8 cellular contexts compared by ENCODE assay signal in genomic region chr18:12679183-12679786, GRCh38. TPM values are rescaled to one million over a fixed set of nuclear protein-coding genes. Genes with fewer than 3 reads are reported as not detected.
A peak's percentile ranks its signal among the peaks of the same experiment; 100 is the strongest.
DNase-seq lines count a peak whose midpoint lies in the region; ATAC-seq, FAIRE-seq and TF ChIP-seq lines count a peak whose summit lies in the region.

No MANE protein-coding gene starts in this region.

- no peak overlapping the region for H2AFZ ChIP-seq in HepG2 (ENCODE audit: low read length)

- CTCF ChIA-PET in HepG2 (lab: Yijun Ruan, JAX; ENCODE audit: low intra/inter-chr PET ratio, low total read pairs) = no interaction called here

- H3K36me3 Mint-ChIP-seq in central memory CD8-positive, alpha-beta T cell (ENCODE audit: insufficient read depth) = peaks cover 34% of the 10 kb centered on the region

- H3K9me3 ChIP-seq in liver (ENCODE audit: control insufficient read depth in 4 of 4, low read length in 3 of 4) (no peaks in the 10 kb centered on the region), HepG2 (ENCODE audit: low read length) (no peaks in the 10 kb centered on the region), vagina (no peaks in the 10 kb centered on the region)

- no peak overlapping the region for H3K4ac ChIP-seq in mesendoderm (ENCODE audit: low read depth, low read length)

- TF ChIP-seq EP300 in HepG2 (IDR thresholded peaks at IDR 0.05; ENCODE audit: low read depth in 2 of 2, low read length in 2 of 2) = no peak
- no peak for TF ChIP-seq EP300 in HepG2 (CRISPR knock-in tag; IDR thresholded peaks at IDR 0.05; ENCODE audit: borderline replicate concordance)

- H4K20me1 ChIP-seq in HepG2 (ENCODE audit: insufficient read depth, low read length) = no peaks in the 10 kb centered on the region

- H2BK5ac ChIP-seq in mesendoderm (ENCODE audit: low read length) = no peak overlapping the region

- no peaks in the 10 kb centered on the region for H3K79me1 ChIP-seq in mesendoderm (ENCODE audit: low read length)

- H2BK120ac ChIP-seq in mesendoderm (ENCODE audit: low read depth, low read length) = no peak overlapping the region

- WGBS in liver = 71% methylated on average over 8 of the region's 8 CpGs
- 88% methylated on average over 8 of the region's 8 CpGs for WGBS in HepG2 (ENCODE audit: low lambda C conversion rate)
- no CpG with 5 or more reads among the region's 8 CpGs for WGBS in mesendoderm (ENCODE audit: extremely low coverage, insufficient coverage, low lambda C conversion rate)

- no peak overlapping the region for H3K4me2 ChIP-seq in HepG2 (ENCODE audit: low read depth, low read length)
- no peak overlapping the region for H3K4me2 ChIP-seq in mesendoderm (ENCODE audit: low read length)

- TF ChIP-seq CTCF in liver (IDR thresholded peaks at IDR 0.05; ENCODE audit: low read depth, low read length, missing input control) (no peak), HepG2 (CRISPR knock-in tag; IDR thresholded peaks at IDR 0.05) (no peak), vagina (IDR thresholded peaks at IDR 0.05) (no peak)

- H4K5ac ChIP-seq in mesendoderm (ENCODE audit: low read length) = no peak overlapping the region

- H3K9ac ChIP-seq in liver (ENCODE audit: low read depth in 1 of 2, low read length in 2 of 2) (peak overlapping the region in 1 of 2 donors; percentile 71), HepG2 (ENCODE audit: insufficient read depth, low read depth, low read length) (no peak overlapping the region), mesendoderm (ENCODE audit: low read length) (no peak overlapping the region)

- in situ Hi-C loops in HepG2 (cut with HindIII; ENCODE audit: extremely low pct_ligation_motif_present, low pct_unique_long_range_greater_than_20kb) = no loop called here

- no peak overlapping the region for H3K56ac ChIP-seq in mesendoderm (ENCODE audit: low read length)

- POLR2A ChIA-PET in HepG2 (lab: Yijun Ruan, JAX) = no interaction called here

- no peak for ATAC-seq in HepG2
- ATAC-seq in central memory CD8-positive, alpha-beta T cell (replicated peaks; ENCODE audit: extremely low read depth, poor library complexity, severe bottlenecking) = no peak

- H3K79me2 ChIP-seq in HepG2 (ENCODE audit: insufficient read depth, low read length) (no peaks in the 10 kb centered on the region), mesendoderm (ENCODE audit: control insufficient read depth, insufficient read depth, low read length) (no peaks in the 10 kb centered on the region)

- no peaks in the 10 kb centered on the region for H3K9me3 Mint-ChIP-seq in central memory CD8-positive, alpha-beta T cell

- H3K18ac ChIP-seq in mesendoderm (ENCODE audit: low read length) = no peak overlapping the region

- H2AK5ac ChIP-seq in mesendoderm (ENCODE audit: low read length) = no peak overlapping the region

- H3K27ac ChIP-seq in liver (ENCODE audit: low read depth in 1 of 2, low read length in 2 of 2) = peak overlapping the region; percentile 71 to 79
- H3K27ac ChIP-seq in HepG2 (ENCODE audit: extremely low read length, insufficient read depth, low read length) = no peak overlapping the region
- H3K27ac ChIP-seq in mesendoderm (ENCODE audit: low read depth, low read length) = no peak overlapping the region
- H3K27ac ChIP-seq in vagina = peak overlapping the region; percentile 63

- no peak for DNase-seq in HepG2 (ENCODE audit: low spot score)
- no peak for DNase-seq in central memory CD8-positive, alpha-beta T cell (ENCODE audit: low spot score in 2 of 2)
- DNase-seq in mesendoderm = peak; percentile 11
- DNase-seq in vagina (ENCODE audit: extremely low spot score in 2 of 2) = no peak
- DNase-seq in epidermal melanocyte (ENCODE audit: insufficient read length, low spot score) = no peak
- DNase-seq in NCI-H1092 (lab: John Stamatoyannopoulos, UW) = no peak
- DNase-seq in NCI-H446 treated with DMSO at 0.1 percent for 48 hours (lab: John Stamatoyannopoulos, UW) = no peak

- H3K4me1 ChIP-seq in liver (ENCODE audit: control insufficient read depth in 4 of 4, insufficient read depth in 4 of 4, low read length in 3 of 4) = no peaks in the 10 kb centered on the region
- no peaks in the 10 kb centered on the region for H3K4me1 ChIP-seq in HepG2 (ENCODE audit: insufficient read depth, low read length)
- H3K4me1 ChIP-seq in mesendoderm (ENCODE audit: control insufficient read depth, low read depth, low read length) = no peaks in the 10 kb centered on the region
- H3K4me1 ChIP-seq in vagina = no peaks in the 10 kb centered on the region

- no peaks in the 10 kb centered on the region for H3K27me3 Mint-ChIP-seq in central memory CD8-positive, alpha-beta T cell

- H3K4me3 ChIP-seq in liver (ENCODE audit: low read depth in 1 of 3, low read length in 3 of 3) = no peak overlapping the region
- H3K4me3 ChIP-seq in HepG2 (replicated peaks in 1 of 3; ENCODE audit: insufficient read depth in 1 of 3, low read depth in 2 of 3, low read length in 3 of 3) = no peak overlapping the region
- H3K4me3 ChIP-seq in mesendoderm (ENCODE audit: low read length) = no peak overlapping the region
- peak overlapping the region; percentile 17 to 20 for H3K4me3 ChIP-seq in vagina

- no peak for TF ChIP-seq POLR2A in HepG2 (IDR thresholded peaks at IDR 0.05; ENCODE audit: insufficient read depth in 1 of 2, low read depth in 2 of 2, low read length in 2 of 2)
- peak in 1 of 2 donors; percentile 36 for TF ChIP-seq POLR2A in vagina (IDR thresholded peaks at IDR 0.05)

- FAIRE-seq in HepG2 (lab: Jason Lieb, UNC) = no peak

- intact Hi-C loops in HepG2 (cut with micrococcal nuclease; ENCODE audit: unreplicated experiment) = no loop called here
- intact Hi-C loops in vagina (cut with DNase I) = no loop called here

- H3K36me3 ChIP-seq in liver (ENCODE audit: control insufficient read depth in 4 of 4, insufficient read depth in 3 of 4, low read depth in 1 of 4, low read length in 3 of 4) = peaks cover 1 to 14% (median 10%) of the 10 kb centered on the region in 4 donors
- H3K36me3 ChIP-seq in HepG2 (replicated peaks in 1 of 2; ENCODE audit: control insufficient read depth in 1 of 2, insufficient read depth in 2 of 2, low read length in 2 of 2) = peaks cover 10 to 29% of the 10 kb centered on the region in 2 experiments
- peaks cover 3% of the 10 kb centered on the region for H3K36me3 ChIP-seq in mesendoderm (ENCODE audit: control insufficient read depth, insufficient read depth, low read length)
- peaks cover 0 to 17% of the 10 kb centered on the region in 2 donors for H3K36me3 ChIP-seq in vagina

- no peak overlapping the region for H4K8ac ChIP-seq in mesendoderm (ENCODE audit: low read depth, low read length)

- no peaks in the 10 kb centered on the region for H3K4me1 Mint-ChIP-seq in central memory CD8-positive, alpha-beta T cell

- no peaks in the 10 kb centered on the region for H3K27me3 ChIP-seq in liver (ENCODE audit: control insufficient read depth in 4 of 4, insufficient read depth in 4 of 4, low read length in 3 of 4)
- no peaks in the 10 kb centered on the region for H3K27me3 ChIP-seq in HepG2 (ENCODE audit: control insufficient read depth in 1 of 2, insufficient read depth in 2 of 2, low read length in 2 of 2)
- no peaks in the 10 kb centered on the region for H3K27me3 ChIP-seq in mesendoderm (ENCODE audit: insufficient read depth, low read length, poor library complexity)
- H3K27me3 ChIP-seq in vagina = no peaks in the 10 kb centered on the region

- no peak overlapping the region for H3K4me3 Mint-ChIP-seq in central memory CD8-positive, alpha-beta T cell

- H3K27ac Mint-ChIP-seq in central memory CD8-positive, alpha-beta T cell (ENCODE audit: low read depth) = peak overlapping the region; percentile 14

- TF ChIP-seq RAD21 in liver (IDR thresholded peaks at IDR 0.05) (no peak), HepG2 (CRISPR knock-in tag; IDR thresholded peaks at IDR 0.05) (no peak)

- no TSS peak for BruUV-seq in HepG2 (replicated peaks; lab: Mats Ljungman, UMichigan)

- H2BK15ac ChIP-seq in mesendoderm (replicated peaks; ENCODE audit: low read depth) = no peak overlapping the region

- H3K23ac ChIP-seq in mesendoderm (ENCODE audit: low read length) = no peak overlapping the region

RNA-seq across cellular contexts. Expression of gene SPIRE1, which starts 21.4 kb away (rescaled TPM):
- total RNA-seq in liver = 1 to 10 TPM; 2.9 to 3.4 TPM
- 1 to 10 TPM in 1 of 2 donors, under 1 TPM in 1; 0.29 to 5.7 TPM for polyA plus RNA-seq in liver
- 21.3 and 28.1 TPM in 2 replicates for total RNA-seq in HepG2 (2016; rRNA removed; fragmentation: Illumina TruSeq; extraction: Trizol)
- 6.0 and 6.9 TPM in 2 replicates for total RNA-seq in HepG2 (2016; cell fraction: cytosol; rRNA removed; fragmentation: Illumina TruSeq; extraction: Trizol; ENCODE audit: low read depth)
- 22.4 and 29.7 TPM in 2 replicates for total RNA-seq in HepG2 (2016; cell fraction: insoluble cytoplasmic fraction; rRNA removed; fragmentation: Illumina TruSeq; extraction: Trizol)
- 15.7 and 18.0 TPM in 2 replicates for total RNA-seq in HepG2 (2016; cell fraction: membrane; rRNA removed; fragmentation: Illumina TruSeq; extraction: Trizol)
- total RNA-seq in HepG2 (2016; cell fraction: nucleus; rRNA removed; fragmentation: Illumina TruSeq; extraction: Trizol) = 19.0 and 22.0 TPM in 2 replicates
- polyA plus RNA-seq in HepG2 (2011; rRNA removed) = 9.9 and 10.1 TPM in 2 replicates
- 6.6 and 8.9 TPM in 2 replicates for polyA plus RNA-seq in HepG2 (2011; cell fraction: cytosol; rRNA removed)
- 6.8 and 7.4 TPM in 2 replicates for polyA plus RNA-seq in HepG2 (2011; cell fraction: nucleus; rRNA removed)
- 8.4 and 12.6 TPM in 2 replicates for polyA plus RNA-seq in HepG2 (2012)
- polyA plus RNA-seq in HepG2 (2016; cell fraction: cytosol; fragmentation: Illumina TruSeq; extraction: Trizol; ENCODE audit: low read depth) = 1.8 and 2.3 TPM in 2 replicates
- 19.3 and 20.2 TPM in 2 replicates for polyA plus RNA-seq in HepG2 (2016; cell fraction: insoluble cytoplasmic fraction; fragmentation: Illumina TruSeq; extraction: Trizol; ENCODE audit: low read depth)
- polyA plus RNA-seq in HepG2 (2016; cell fraction: membrane; fragmentation: Illumina TruSeq; extraction: Trizol; ENCODE audit: low read depth) = 6.7 and 7.2 TPM in 2 replicates
- polyA plus RNA-seq in HepG2 (2016; cell fraction: nucleus; fragmentation: Illumina TruSeq; extraction: Trizol; ENCODE audit: insufficient read depth, low read depth) = 28.6 and 33.9 TPM in 2 replicates
- 14.8 and 27.8 TPM in 2 replicates for polyA minus RNA-seq in HepG2 (2011; rRNA and poly(A)+ RNA removed; ENCODE audit: low replicate concordance)
- polyA minus RNA-seq in HepG2 (2011; cell fraction: cytosol; rRNA and poly(A)+ RNA removed) = 13.6 and 18.8 TPM in 2 replicates
- polyA minus RNA-seq in HepG2 (2011; cell fraction: nucleus; rRNA and poly(A)+ RNA removed) = 14.2 and 17.7 TPM in 2 replicates
- 10.2 TPM for polyA plus RNA-seq in mesendoderm (2013, experiment 1 of 2)
- 9.7 TPM for polyA plus RNA-seq in mesendoderm (2013, experiment 2 of 2)
- 15.7 TPM for total RNA-seq in vagina

RNA-seq across cellular contexts. Expression of gene CEP76, which starts 23.2 kb away (rescaled TPM):
- total RNA-seq in liver (10 to 100 TPM in 1 of 2 donors, 1 to 10 TPM in 1; 6.4 to 11.8 TPM), HepG2 (2016; rRNA removed; fragmentation: Illumina TruSeq; extraction: Trizol) (15.1 and 19.4 TPM in 2 replicates), vagina (8.6 TPM)
- polyA plus RNA-seq in liver (1 to 10 TPM; 1.3 to 2.1 TPM), HepG2 (2011; rRNA removed) (10.9 and 13.9 TPM in 2 replicates)
- total RNA-seq in HepG2 (2016; cell fraction: cytosol; rRNA removed; fragmentation: Illumina TruSeq; extraction: Trizol; ENCODE audit: low read depth) = 4.2 and 4.9 TPM in 2 replicates
- 15.4 and 19.7 TPM in 2 replicates for total RNA-seq in HepG2 (2016; cell fraction: insoluble cytoplasmic fraction; rRNA removed; fragmentation: Illumina TruSeq; extraction: Trizol)
- 6.6 and 7.0 TPM in 2 replicates for total RNA-seq in HepG2 (2016; cell fraction: membrane; rRNA removed; fragmentation: Illumina TruSeq; extraction: Trizol)
- total RNA-seq in HepG2 (2016; cell fraction: nucleus; rRNA removed; fragmentation: Illumina TruSeq; extraction: Trizol) = 12.6 and 15.6 TPM in 2 replicates
- 7.8 and 7.9 TPM in 2 replicates for polyA plus RNA-seq in HepG2 (2011; cell fraction: cytosol; rRNA removed)
- polyA plus RNA-seq in HepG2 (2011; cell fraction: nucleus; rRNA removed) = 9.8 and 11.9 TPM in 2 replicates
- polyA plus RNA-seq in HepG2 (2012) = 8.9 TPM in 2 replicates
- 1.2 and 1.3 TPM in 2 replicates for polyA plus RNA-seq in HepG2 (2016; cell fraction: cytosol; fragmentation: Illumina TruSeq; extraction: Trizol; ENCODE audit: low read depth)
- polyA plus RNA-seq in HepG2 (2016; cell fraction: insoluble cytoplasmic fraction; fragmentation: Illumina TruSeq; extraction: Trizol; ENCODE audit: low read depth) = 13.3 and 15.0 TPM in 2 replicates
- polyA plus RNA-seq in HepG2 (2016; cell fraction: membrane; fragmentation: Illumina TruSeq; extraction: Trizol; ENCODE audit: low read depth) = 1.8 TPM in 2 replicates
- 13.9 and 14.0 TPM in 2 replicates for polyA plus RNA-seq in HepG2 (2016; cell fraction: nucleus; fragmentation: Illumina TruSeq; extraction: Trizol; ENCODE audit: insufficient read depth, low read depth)
- 6.2 and 7.1 TPM in 2 replicates for polyA minus RNA-seq in HepG2 (2011; rRNA and poly(A)+ RNA removed; ENCODE audit: low replicate concordance)
- 8.8 and 9.5 TPM in 2 replicates for polyA minus RNA-seq in HepG2 (2011; cell fraction: cytosol; rRNA and poly(A)+ RNA removed)
- polyA minus RNA-seq in HepG2 (2011; cell fraction: nucleus; rRNA and poly(A)+ RNA removed) = 21.0 and 25.5 TPM in 2 replicates
- 11.6 TPM for polyA plus RNA-seq in mesendoderm (2013, experiment 1 of 2)
- 11.7 TPM for polyA plus RNA-seq in mesendoderm (2013, experiment 2 of 2)

RNA-seq across cellular contexts. Expression of gene PSMG2, which starts 23.6 kb away (rescaled TPM):
- total RNA-seq in liver (10 to 100 TPM; 24.2 to 48.0 TPM), HepG2 (2016; rRNA removed; fragmentation: Illumina TruSeq; extraction: Trizol) (94.8 and 133 TPM in 2 replicates), vagina (56.2 TPM)
- polyA plus RNA-seq in liver (10 to 100 TPM; 32.1 to 41.1 TPM), HepG2 (2011; rRNA removed) (40.8 and 53.4 TPM in 2 replicates)
- 45.3 and 48.4 TPM in 2 replicates for total RNA-seq in HepG2 (2016; cell fraction: cytosol; rRNA removed; fragmentation: Illumina TruSeq; extraction: Trizol; ENCODE audit: low read depth)
- 94.6 and 133 TPM in 2 replicates for total RNA-seq in HepG2 (2016; cell fraction: insoluble cytoplasmic fraction; rRNA removed; fragmentation: Illumina TruSeq; extraction: Trizol)
- total RNA-seq in HepG2 (2016; cell fraction: membrane; rRNA removed; fragmentation: Illumina TruSeq; extraction: Trizol) = 77.8 and 78.0 TPM in 2 replicates
- 49.2 and 51.5 TPM in 2 replicates for total RNA-seq in HepG2 (2016; cell fraction: nucleus; rRNA removed; fragmentation: Illumina TruSeq; extraction: Trizol)
- polyA plus RNA-seq in HepG2 (2011; cell fraction: cytosol; rRNA removed) = 33.3 and 37.5 TPM in 2 replicates
- polyA plus RNA-seq in HepG2 (2011; cell fraction: nucleus; rRNA removed) = 15.1 and 19.9 TPM in 2 replicates
- 60.7 and 69.3 TPM in 2 replicates for polyA plus RNA-seq in HepG2 (2012)
- polyA plus RNA-seq in HepG2 (2016; cell fraction: cytosol; fragmentation: Illumina TruSeq; extraction: Trizol; ENCODE audit: low read depth) = 40.3 and 41.0 TPM in 2 replicates
- polyA plus RNA-seq in HepG2 (2016; cell fraction: insoluble cytoplasmic fraction; fragmentation: Illumina TruSeq; extraction: Trizol; ENCODE audit: low read depth) = 132 and 137 TPM in 2 replicates
- 67.1 and 72.3 TPM in 2 replicates for polyA plus RNA-seq in HepG2 (2016; cell fraction: membrane; fragmentation: Illumina TruSeq; extraction: Trizol; ENCODE audit: low read depth)
- polyA plus RNA-seq in HepG2 (2016; cell fraction: nucleus; fragmentation: Illumina TruSeq; extraction: Trizol; ENCODE audit: insufficient read depth, low read depth) = 76.0 and 78.0 TPM in 2 replicates
- polyA minus RNA-seq in HepG2 (2011; rRNA and poly(A)+ RNA removed; ENCODE audit: low replicate concordance) = 36.2 and 55.8 TPM in 2 replicates
- polyA minus RNA-seq in HepG2 (2011; cell fraction: cytosol; rRNA and poly(A)+ RNA removed) = 33.5 and 35.7 TPM in 2 replicates
- 19.4 and 20.3 TPM in 2 replicates for polyA minus RNA-seq in HepG2 (2011; cell fraction: nucleus; rRNA and poly(A)+ RNA removed)
- 79.6 TPM for polyA plus RNA-seq in mesendoderm (2013, experiment 1 of 2)
- 77.1 TPM for polyA plus RNA-seq in mesendoderm (2013, experiment 2 of 2)

Comparison
In these comparisons a context has a peak if more than half of its experiments do, and no peak if none do; other contexts are left out.
1. H3K27ac ChIP-seq: peak in liver (2 of 2) and vagina (single experiment); none in HepG2 (single experiment) and mesendoderm (single experiment).
2. H3K4me3 ChIP-seq: peak in vagina (2 of 2); none in liver (0 of 3), HepG2 (0 of 3) and mesendoderm (single experiment).